Comparison of ENCODE assay signal across 8 cellular contexts in the genomic region with DNA sequence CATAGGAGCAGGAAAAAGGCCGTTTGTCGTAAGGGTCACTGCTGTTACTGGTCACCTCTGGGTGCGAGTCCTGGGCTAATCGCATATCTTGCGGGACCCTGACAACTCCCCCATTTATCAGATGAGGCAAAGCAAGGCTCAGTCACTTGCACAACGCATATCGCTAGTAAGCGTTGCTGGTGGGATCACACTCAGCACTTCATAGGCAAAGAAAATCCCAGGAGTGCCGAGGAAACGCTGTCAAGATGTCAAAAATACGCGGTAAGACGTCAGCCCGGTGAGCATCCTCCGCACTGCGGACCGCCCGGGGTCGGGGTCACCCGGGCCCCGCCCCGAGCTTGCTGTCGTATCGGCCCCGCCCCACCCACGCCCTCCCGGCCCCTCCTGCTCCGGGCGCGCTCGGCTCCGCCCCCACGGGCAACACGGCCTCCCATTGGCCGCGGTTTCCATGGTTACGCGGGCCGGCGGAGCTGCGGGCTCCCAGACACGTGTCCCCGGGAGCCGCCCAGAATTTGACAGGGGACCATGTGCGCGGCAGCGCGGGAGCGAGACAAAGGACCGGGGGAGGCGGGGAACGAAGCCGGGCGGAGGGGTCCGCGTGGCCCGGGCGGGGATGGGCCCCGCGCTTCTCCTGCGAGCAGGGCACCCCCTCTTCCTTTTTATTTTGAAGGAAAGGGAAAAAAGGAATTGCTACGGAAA.
DNase-seq lines count a peak whose midpoint lies in the region; ATAC-seq, FAIRE-seq and TF ChIP-seq lines count a peak whose summit lies in the region.

No MANE protein-coding gene starts in this region.

- DNase-seq in A549 (ENCODE audit: low read depth in 1 of 2, low spot score in 1 of 2) = peak; percentile 92 to 98
- peak; percentile 68 for DNase-seq in NCI-H82 treated with DMSO at 0.1 percent for 48 hours (lab: John Stamatoyannopoulos, UW; ENCODE audit: unreplicated experiment)
- DNase-seq in activated T-cell treated with anti-CD3 and anti-CD28 coated beads, Interleukin-2, amount 50 U/mL, for 72 hours = peak; percentile 91
- peak; percentile 87 to 90 for DNase-seq in stimulated activated CD8-positive, alpha-beta memory T cell treated with anti-CD3 and anti-CD28 coated beads, Interleukin-2, amount 100 ng/mL, for 48 hours (ENCODE audit: low read depth in 2 of 2)
- no peak for DNase-seq in OCI-M2 (lab: John Stamatoyannopoulos, UW; ENCODE audit: unreplicated experiment)

- no peak overlapping the region for H3K9ac ChIP-seq in mucosa of rectum (ENCODE audit: low read depth in 1 of 2, low read length in 2 of 2)

- no peak for TF ChIP-seq POLR2A in A549 (IDR thresholded peaks at IDR 0.05; ENCODE audit: low read length)

- H3K4me1 ChIP-seq in A549 = peaks cover 17% of the 10 kb centered on the region
- peaks cover 5 to 9% of the 10 kb centered on the region in 2 donors for H3K4me1 ChIP-seq in mucosa of rectum (ENCODE audit: control insufficient read depth in 2 of 2, insufficient read depth in 2 of 2, low read length in 2 of 2)

- FAIRE-seq in A549 (lab: Jason Lieb, UNC) = no peak

- no peaks in the 10 kb centered on the region for H3K9me3 Mint-ChIP-seq in activated T-cell treated with anti-CD3 and anti-CD28 coated beads, Interleukin-2, amount 50 U/mL, for 72 hours

- H3K4me2 ChIP-seq in A549 = peak overlapping the region; percentile 90

- H3K4me1 Mint-ChIP-seq in activated T-cell treated with anti-CD3 and anti-CD28 coated beads, Interleukin-2, amount 50 U/mL, for 72 hours (ENCODE audit: low read depth) = peaks cover 34% of the 10 kb centered on the region

- WGBS in A549 (ENCODE audit: missing lambda C conversion rate) = 29% methylated on average over 29 of the region's 62 CpGs

- POLR2A ChIA-PET in A549 (lab: Yijun Ruan, JAX) = interaction anchor here (1.1 to 1.6 kb wide), 2 partner anchors 80 to 84 kb away, joined by 4 to 9 read pairs; partner anchors contain the start of gene IER5L

- H3K4me3 ChIP-seq in A549 (peak overlapping the region; percentile 44), mucosa of rectum (ENCODE audit: low read length in 2 of 2) (peak overlapping the region; percentile 8 to 48)

- no peaks in the 10 kb centered on the region for H3K36me3 ChIP-seq in mucosa of rectum (ENCODE audit: control insufficient read depth in 2 of 2, insufficient read depth in 2 of 2, low read length in 2 of 2)

- no peaks in the 10 kb centered on the region for H3K9me3 ChIP-seq in A549
- H3K9me3 ChIP-seq in mucosa of rectum (ENCODE audit: control insufficient read depth in 2 of 2, low read length in 2 of 2) = no peaks in the 10 kb centered on the region

- TF ChIP-seq RAD21 in A549 (conservative IDR thresholded peaks at IDR 0.05 in 1 of 2, IDR thresholded peaks at IDR 0.05 in 1 of 2) = no peak

- no peak overlapping the region for H3K27ac Mint-ChIP-seq in activated T-cell treated with anti-CD3 and anti-CD28 coated beads, Interleukin-2, amount 50 U/mL, for 72 hours

- peaks cover 24% of the 10 kb centered on the region for H3K27me3 Mint-ChIP-seq in activated T-cell treated with anti-CD3 and anti-CD28 coated beads, Interleukin-2, amount 50 U/mL, for 72 hours (ENCODE audit: low read depth)

- ATAC-seq in A549 (peak; percentile 92 to 95), GM19397 (IDR thresholded peaks at IDR 0.05; ENCODE audit: unreplicated experiment) (peak; percentile 61), esophagus mucosa (peak; percentile 90)
- peak; percentile 94 to 99 for ATAC-seq in activated T-cell treated with anti-CD3 and anti-CD28 coated beads, Interleukin-2, amount 50 U/mL, for 72 hours (replicated peaks in 1 of 2)

- no peak for TF ChIP-seq CTCF in A549 (IDR thresholded peaks at IDR 0.05)

- H3K27me3 ChIP-seq in mucosa of rectum (ENCODE audit: control insufficient read depth in 2 of 2, insufficient read depth in 2 of 2, low read length in 2 of 2) = peaks cover 10 to 16% of the 10 kb centered on the region in 2 donors

- CTCF ChIA-PET in A549 (lab: Yijun Ruan, JAX) = interaction anchor here (0.6 to 1.3 kb wide), 3 partner anchors 84 to 314 kb away, joined by 3 to 5 read pairs (median 3); no protein-coding TSS in a partner anchor

- TF ChIP-seq EP300 in A549 (IDR thresholded peaks at IDR 0.05) = no peak

- peak overlapping the region; percentile 59 to 78 for H3K4me3 Mint-ChIP-seq in activated T-cell treated with anti-CD3 and anti-CD28 coated beads, Interleukin-2, amount 50 U/mL, for 72 hours

- H3K27ac ChIP-seq in A549 (peak overlapping the region; percentile 11 to 67; a peak in 5 of 6 replicates), mucosa of rectum (ENCODE audit: low read depth in 2 of 2, low read length in 2 of 2) (no peak overlapping the region)

- H3K36me3 Mint-ChIP-seq in activated T-cell treated with anti-CD3 and anti-CD28 coated beads, Interleukin-2, amount 50 U/mL, for 72 hours (ENCODE audit: insufficient read depth in 2 of 2) = no peaks in the 10 kb centered on the region

TF ChIP-seq in A549, 52 proteins besides CTCF, POLR2A, EP300 and RAD21:
- TF ChIP-seq RARB (CRISPR knock-in tag; IDR thresholded peaks at IDR 0.05) (no peak), ATOH8 (CRISPR knock-in tag; IDR thresholded peaks at IDR 0.05; ENCODE audit: low read depth) (peak; percentile 70; the same call in 1 of the 2 replicates), TP53 (CRISPR knock-in tag; IDR thresholded peaks at IDR 0.05) (no peak), JUN (IDR thresholded peaks at IDR 0.05) (no peak), USF2 (IDR thresholded peaks at IDR 0.05) (peak; percentile 76), SREBF2 (IDR thresholded peaks at IDR 0.05) (no peak), TFCP2L1 (CRISPR knock-in tag; IDR thresholded peaks at IDR 0.05) (0 out of 2 replicates have a peak, but pooled peaks have one; percentile 53), ESRRA (IDR thresholded peaks at IDR 0.05; ENCODE audit: borderline replicate concordance, low read length) (no peak), HOXB5 (CRISPR knock-in tag; IDR thresholded peaks at IDR 0.05) (0 out of 2 replicates have a peak, but pooled peaks have one; percentile 27), CHD2 (IDR thresholded peaks at IDR 0.05; ENCODE audit: low read length, partially characterized antibody) (no peak), MYC (IDR thresholded peaks at IDR 0.05; ENCODE audit: borderline replicate concordance, low read length) (peak; percentile 93)
- TF ChIP-seq, protein P1, sequence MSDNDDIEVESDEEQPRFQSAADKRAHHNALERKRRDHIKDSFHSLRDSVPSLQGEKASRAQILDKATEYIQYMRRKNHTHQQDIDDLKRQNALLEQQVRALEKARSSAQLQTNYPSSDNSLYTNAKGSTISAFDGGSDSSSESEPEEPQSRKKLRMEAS (IDR thresholded peaks at IDR 0.05) = peak; percentile 100
- TF ChIP-seq, protein P2, sequence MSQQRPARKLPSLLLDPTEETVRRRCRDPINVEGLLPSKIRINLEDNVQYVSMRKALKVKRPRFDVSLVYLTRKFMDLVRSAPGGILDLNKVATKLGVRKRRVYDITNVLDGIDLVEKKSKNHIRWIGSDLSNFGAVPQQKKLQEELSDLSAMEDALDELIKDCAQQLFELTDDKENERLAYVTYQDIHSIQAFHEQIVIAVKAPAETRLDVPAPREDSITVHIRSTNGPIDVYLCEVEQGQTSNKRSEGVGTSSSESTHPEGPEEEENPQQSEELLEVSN (IDR thresholded peaks at IDR 0.05; ENCODE audit: borderline replicate concordance, low read depth) = peak; percentile 99

Comparison
In these comparisons a context has a peak if more than half of its experiments do, and no peak if none do; other contexts are left out.
1. H3K27ac ChIP-seq: peak in A549 (2 of 2); none in mucosa of rectum (0 of 2).
2. Peak in every context shown above with its lines, with median percentiles within 50 percentile points of each other: ATAC-seq.